1 cellular context compared by ENCODE assay signal in the genomic region with DNA sequence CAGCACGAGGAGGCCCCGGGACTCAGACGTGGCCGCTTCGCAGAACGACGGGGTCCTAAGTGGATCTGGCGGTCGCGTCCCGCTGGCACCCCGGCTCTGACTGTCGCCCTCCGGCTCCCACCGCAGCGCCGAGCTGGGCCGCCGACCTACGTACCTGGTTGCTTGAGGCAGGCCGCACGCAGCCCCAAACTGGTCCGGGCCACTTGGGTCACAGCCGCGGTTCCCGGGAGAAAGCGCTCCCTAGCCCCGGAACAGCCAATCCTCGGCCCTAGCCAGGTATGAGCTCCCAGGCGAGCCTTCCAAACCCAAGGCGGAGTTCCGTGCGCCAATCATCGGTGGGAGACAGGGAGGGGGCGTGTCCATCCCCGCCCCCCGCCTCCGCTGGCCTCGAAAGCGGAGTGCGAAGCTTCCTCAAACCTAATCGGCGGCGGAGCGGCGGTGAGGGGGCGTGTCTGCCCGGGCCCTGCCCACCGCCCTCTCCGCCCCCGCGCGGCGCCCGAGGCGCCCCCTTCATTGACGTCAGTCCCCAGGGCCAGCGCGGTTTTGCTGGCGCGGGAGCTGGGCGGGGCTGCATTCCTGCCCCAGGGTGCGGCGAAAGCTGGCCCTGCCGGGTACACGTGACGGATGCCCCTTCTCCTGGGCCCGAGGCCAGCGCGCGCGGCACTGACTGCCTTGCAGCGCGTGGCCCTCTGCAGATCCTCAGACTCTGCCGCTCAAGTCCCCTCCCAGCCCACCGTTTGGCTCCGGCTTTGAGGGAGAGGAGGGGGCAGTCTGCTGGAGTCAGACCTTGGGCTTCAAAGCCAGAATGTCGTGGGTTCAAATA.
TF ChIP-seq lines count a peak whose summit lies in the region.

A gene with protein sequence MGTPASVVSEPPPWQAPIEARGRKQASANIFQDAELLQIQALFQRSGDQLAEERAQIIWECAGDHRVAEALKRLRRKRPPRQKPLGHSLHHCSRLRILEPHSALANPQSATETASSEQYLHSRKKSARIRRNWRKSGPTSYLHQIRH (minus strand): TSS at position 280 of the 823 bp plus-strand sequence. CDS start 7,336 bp downstream, outside the sequence.

TF ChIP-seq in H1, 55 proteins besides CTCF, POLR2A, EP300 and RAD21 (continues in another document):
- TF ChIP-seq CREB1 (IDR thresholded peaks at IDR 0.05) (peak; percentile 95), KDM4A (IDR thresholded peaks at IDR 0.05; ENCODE audit: low read depth, low read length, severe bottlenecking) (peak; percentile 92), JUND (IDR thresholded peaks at IDR 0.05; ENCODE audit: low read length) (no peak), CHD2 (IDR thresholded peaks at IDR 0.05; ENCODE audit: low read length) (no peak), CBX5 (IDR thresholded peaks at IDR 0.05; ENCODE audit: low read depth, low read length) (no peak), SAP30 (IDR thresholded peaks at IDR 0.05; ENCODE audit: insufficient read depth, insufficient replicate concordance, low read length) (no peak), CBX8 (IDR thresholded peaks at IDR 0.05; ENCODE audit: borderline replicate concordance, low read depth, low read length) (no peak), JUN (IDR thresholded peaks at IDR 0.05; ENCODE audit: low read depth, low read length) (no peak), SP2 (IDR thresholded peaks at IDR 0.05; ENCODE audit: low read length) (no peak), RFX5 (IDR thresholded peaks at IDR 0.05; ENCODE audit: borderline replicate concordance, low read depth, low read length) (no peak), SIN3A (conservative IDR thresholded peaks at IDR 0.05 in 1 of 2, IDR thresholded peaks at IDR 0.05 in 1 of 2; ENCODE audit: low read depth in 1 of 2, low read length in 2 of 2) (peak in 1 of 2 experiments; percentile 52; a peak in 1 of 4 replicates), FOSL1 (IDR thresholded peaks at IDR 0.05; ENCODE audit: insufficient read depth, low read depth, low read length) (no peak), GABPA (IDR thresholded peaks at IDR 0.05; ENCODE audit: borderline replicate concordance, insufficient read depth, low read length) (0 out of 2 replicates have a peak, but pooled peaks have one; percentile 21), CEBPB (IDR thresholded peaks at IDR 0.05; ENCODE audit: low read depth, low read length) (no peak), BCL11A (IDR thresholded peaks at IDR 0.05; ENCODE audit: low read depth in 2 of 2, low read length in 2 of 2) (no peak), POU5F1 (IDR thresholded peaks at IDR 0.05; ENCODE audit: low read depth, low read length) (no peak), GTF2F1 (IDR thresholded peaks at IDR 0.05; ENCODE audit: borderline replicate concordance, low read depth, low read length) (peak; percentile 69; the same call in 1 of the 2 replicates), TAF1 (IDR thresholded peaks at IDR 0.05; ENCODE audit: low read depth, low read length) (peak; percentile 85), MAFK (IDR thresholded peaks at IDR 0.05; ENCODE audit: low read depth, low read length) (no peak), PHF8 (conservative IDR thresholded peaks at IDR 0.05; ENCODE audit: low read depth, low read length) (peak; percentile 69), CTBP2 (IDR thresholded peaks at IDR 0.05; ENCODE audit: borderline replicate concordance, insufficient read depth, insufficient read length, low read length) (no peak), EZH2 (IDR thresholded peaks at IDR 0.05; ENCODE audit: low read depth, low read length, severe bottlenecking) (no peak), NRF1 (IDR thresholded peaks at IDR 0.05; ENCODE audit: low read depth, low read length) (0 out of 2 replicates have a peak, but pooled peaks have one; percentile 9), ZNF274 (IDR thresholded peaks at IDR 0.05; ENCODE audit: borderline replicate concordance, extremely low read depth, low read length) (no peak), ASH2L (IDR thresholded peaks at IDR 0.05; ENCODE audit: low read length) (peak; percentile 64), BRCA1 (IDR thresholded peaks at IDR 0.05; ENCODE audit: low read depth, low read length) (no peak), CHD1 (IDR thresholded peaks at IDR 0.05; ENCODE audit: low read depth, low read length) (no peak), SP1 (IDR thresholded peaks at IDR 0.05; ENCODE audit: low read depth, low read length) (peak; percentile 87; the same call in 1 of the 2 replicates), BACH1 (IDR thresholded peaks at IDR 0.05; ENCODE audit: low read length) (no peak), SIX5 (IDR thresholded peaks at IDR 0.05; ENCODE audit: low read depth, low read length) (no peak), TAF7 (optimal IDR thresholded peaks at IDR 0.05; ENCODE audit: borderline replicate concordance, low read depth, low read length) (peak; percentile 82), TBP (IDR thresholded peaks at IDR 0.05; ENCODE audit: low read depth, low read length) (peak; percentile 51), SP4 (IDR thresholded peaks at IDR 0.05; ENCODE audit: low read length) (peak; percentile 84; the same call in 1 of the 2 replicates), RXRA (IDR thresholded peaks at IDR 0.05; ENCODE audit: insufficient read depth, low read depth, low read length) (no peak), KDM1A (IDR thresholded peaks at IDR 0.05; ENCODE audit: borderline replicate concordance, low read length) (no peak), KDM5A (IDR thresholded peaks at IDR 0.05; ENCODE audit: low read length) (no peak), EGR1 (IDR thresholded peaks at IDR 0.05; ENCODE audit: borderline replicate concordance, low read depth, low read length) (peak; percentile 100), HDAC2 (IDR thresholded peaks at IDR 0.05; ENCODE audit: borderline replicate concordance in 1 of 2, low read depth in 2 of 2, low read length in 2 of 2) (no peak), SIRT6 (IDR thresholded peaks at IDR 0.05; ENCODE audit: low read length) (no peak), YY1 (IDR thresholded peaks at IDR 0.05; ENCODE audit: low read depth, low read length) (no peak), HDAC6 (IDR thresholded peaks at IDR 0.05; ENCODE audit: low read depth, low read length) (no peak), RNF2 (IDR thresholded peaks at IDR 0.05; ENCODE audit: borderline replicate concordance, low read depth, low read length, missing control alignments, poor library complexity, severe bottlenecking) (no peak), TCF12 (IDR thresholded peaks at IDR 0.05; ENCODE audit: low read depth, low read length) (no peak), SRF (IDR thresholded peaks at IDR 0.05; ENCODE audit: low read depth, low read length) (0 out of 2 replicates have a peak, but pooled peaks have one; percentile 30), TEAD4 (IDR thresholded peaks at IDR 0.05; ENCODE audit: low read depth, low read length) (peak; percentile 97), SUZ12 (IDR thresholded peaks at IDR 0.05; ENCODE audit: low read length) (no peak), RBBP5 (IDR thresholded peaks at IDR 0.05; ENCODE audit: borderline replicate concordance, low read depth, low read length) (no peak), POLR2AphosphoS5 (IDR thresholded peaks at IDR 0.05; ENCODE audit: low read depth, low read length) (peak; percentile 83)
- TF ChIP-seq, protein P1, sequence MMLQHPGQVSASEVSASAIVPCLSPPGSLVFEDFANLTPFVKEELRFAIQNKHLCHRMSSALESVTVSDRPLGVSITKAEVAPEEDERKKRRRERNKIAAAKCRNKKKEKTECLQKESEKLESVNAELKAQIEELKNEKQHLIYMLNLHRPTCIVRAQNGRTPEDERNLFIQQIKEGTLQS (IDR thresholded peaks at IDR 0.05; ENCODE audit: insufficient read depth, low read depth, low read length), result peak; percentile 67; the same call in 1 of the 2 replicates
- TF ChIP-seq, protein P2, sequence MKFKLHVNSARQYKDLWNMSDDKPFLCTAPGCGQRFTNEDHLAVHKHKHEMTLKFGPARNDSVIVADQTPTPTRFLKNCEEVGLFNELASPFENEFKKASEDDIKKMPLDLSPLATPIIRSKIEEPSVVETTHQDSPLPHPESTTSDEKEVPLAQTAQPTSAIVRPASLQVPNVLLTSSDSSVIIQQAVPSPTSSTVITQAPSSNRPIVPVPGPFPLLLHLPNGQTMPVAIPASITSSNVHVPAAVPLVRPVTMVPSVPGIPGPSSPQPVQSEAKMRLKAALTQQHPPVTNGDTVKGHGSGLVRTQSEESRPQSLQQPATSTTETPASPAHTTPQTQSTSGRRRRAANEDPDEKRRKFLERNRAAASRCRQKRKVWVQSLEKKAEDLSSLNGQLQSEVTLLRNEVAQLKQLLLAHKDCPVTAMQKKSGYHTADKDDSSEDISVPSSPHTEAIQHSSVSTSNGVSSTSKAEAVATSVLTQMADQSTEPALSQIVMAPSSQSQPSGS (IDR thresholded peaks at IDR 0.05; ENCODE audit: low read length), result peak; percentile 35; the same call in 1 of the 2 replicates
- TF ChIP-seq, protein P3, sequence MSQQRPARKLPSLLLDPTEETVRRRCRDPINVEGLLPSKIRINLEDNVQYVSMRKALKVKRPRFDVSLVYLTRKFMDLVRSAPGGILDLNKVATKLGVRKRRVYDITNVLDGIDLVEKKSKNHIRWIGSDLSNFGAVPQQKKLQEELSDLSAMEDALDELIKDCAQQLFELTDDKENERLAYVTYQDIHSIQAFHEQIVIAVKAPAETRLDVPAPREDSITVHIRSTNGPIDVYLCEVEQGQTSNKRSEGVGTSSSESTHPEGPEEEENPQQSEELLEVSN (IDR thresholded peaks at IDR 0.05), result peak; percentile 94
- TF ChIP-seq, protein P4, sequence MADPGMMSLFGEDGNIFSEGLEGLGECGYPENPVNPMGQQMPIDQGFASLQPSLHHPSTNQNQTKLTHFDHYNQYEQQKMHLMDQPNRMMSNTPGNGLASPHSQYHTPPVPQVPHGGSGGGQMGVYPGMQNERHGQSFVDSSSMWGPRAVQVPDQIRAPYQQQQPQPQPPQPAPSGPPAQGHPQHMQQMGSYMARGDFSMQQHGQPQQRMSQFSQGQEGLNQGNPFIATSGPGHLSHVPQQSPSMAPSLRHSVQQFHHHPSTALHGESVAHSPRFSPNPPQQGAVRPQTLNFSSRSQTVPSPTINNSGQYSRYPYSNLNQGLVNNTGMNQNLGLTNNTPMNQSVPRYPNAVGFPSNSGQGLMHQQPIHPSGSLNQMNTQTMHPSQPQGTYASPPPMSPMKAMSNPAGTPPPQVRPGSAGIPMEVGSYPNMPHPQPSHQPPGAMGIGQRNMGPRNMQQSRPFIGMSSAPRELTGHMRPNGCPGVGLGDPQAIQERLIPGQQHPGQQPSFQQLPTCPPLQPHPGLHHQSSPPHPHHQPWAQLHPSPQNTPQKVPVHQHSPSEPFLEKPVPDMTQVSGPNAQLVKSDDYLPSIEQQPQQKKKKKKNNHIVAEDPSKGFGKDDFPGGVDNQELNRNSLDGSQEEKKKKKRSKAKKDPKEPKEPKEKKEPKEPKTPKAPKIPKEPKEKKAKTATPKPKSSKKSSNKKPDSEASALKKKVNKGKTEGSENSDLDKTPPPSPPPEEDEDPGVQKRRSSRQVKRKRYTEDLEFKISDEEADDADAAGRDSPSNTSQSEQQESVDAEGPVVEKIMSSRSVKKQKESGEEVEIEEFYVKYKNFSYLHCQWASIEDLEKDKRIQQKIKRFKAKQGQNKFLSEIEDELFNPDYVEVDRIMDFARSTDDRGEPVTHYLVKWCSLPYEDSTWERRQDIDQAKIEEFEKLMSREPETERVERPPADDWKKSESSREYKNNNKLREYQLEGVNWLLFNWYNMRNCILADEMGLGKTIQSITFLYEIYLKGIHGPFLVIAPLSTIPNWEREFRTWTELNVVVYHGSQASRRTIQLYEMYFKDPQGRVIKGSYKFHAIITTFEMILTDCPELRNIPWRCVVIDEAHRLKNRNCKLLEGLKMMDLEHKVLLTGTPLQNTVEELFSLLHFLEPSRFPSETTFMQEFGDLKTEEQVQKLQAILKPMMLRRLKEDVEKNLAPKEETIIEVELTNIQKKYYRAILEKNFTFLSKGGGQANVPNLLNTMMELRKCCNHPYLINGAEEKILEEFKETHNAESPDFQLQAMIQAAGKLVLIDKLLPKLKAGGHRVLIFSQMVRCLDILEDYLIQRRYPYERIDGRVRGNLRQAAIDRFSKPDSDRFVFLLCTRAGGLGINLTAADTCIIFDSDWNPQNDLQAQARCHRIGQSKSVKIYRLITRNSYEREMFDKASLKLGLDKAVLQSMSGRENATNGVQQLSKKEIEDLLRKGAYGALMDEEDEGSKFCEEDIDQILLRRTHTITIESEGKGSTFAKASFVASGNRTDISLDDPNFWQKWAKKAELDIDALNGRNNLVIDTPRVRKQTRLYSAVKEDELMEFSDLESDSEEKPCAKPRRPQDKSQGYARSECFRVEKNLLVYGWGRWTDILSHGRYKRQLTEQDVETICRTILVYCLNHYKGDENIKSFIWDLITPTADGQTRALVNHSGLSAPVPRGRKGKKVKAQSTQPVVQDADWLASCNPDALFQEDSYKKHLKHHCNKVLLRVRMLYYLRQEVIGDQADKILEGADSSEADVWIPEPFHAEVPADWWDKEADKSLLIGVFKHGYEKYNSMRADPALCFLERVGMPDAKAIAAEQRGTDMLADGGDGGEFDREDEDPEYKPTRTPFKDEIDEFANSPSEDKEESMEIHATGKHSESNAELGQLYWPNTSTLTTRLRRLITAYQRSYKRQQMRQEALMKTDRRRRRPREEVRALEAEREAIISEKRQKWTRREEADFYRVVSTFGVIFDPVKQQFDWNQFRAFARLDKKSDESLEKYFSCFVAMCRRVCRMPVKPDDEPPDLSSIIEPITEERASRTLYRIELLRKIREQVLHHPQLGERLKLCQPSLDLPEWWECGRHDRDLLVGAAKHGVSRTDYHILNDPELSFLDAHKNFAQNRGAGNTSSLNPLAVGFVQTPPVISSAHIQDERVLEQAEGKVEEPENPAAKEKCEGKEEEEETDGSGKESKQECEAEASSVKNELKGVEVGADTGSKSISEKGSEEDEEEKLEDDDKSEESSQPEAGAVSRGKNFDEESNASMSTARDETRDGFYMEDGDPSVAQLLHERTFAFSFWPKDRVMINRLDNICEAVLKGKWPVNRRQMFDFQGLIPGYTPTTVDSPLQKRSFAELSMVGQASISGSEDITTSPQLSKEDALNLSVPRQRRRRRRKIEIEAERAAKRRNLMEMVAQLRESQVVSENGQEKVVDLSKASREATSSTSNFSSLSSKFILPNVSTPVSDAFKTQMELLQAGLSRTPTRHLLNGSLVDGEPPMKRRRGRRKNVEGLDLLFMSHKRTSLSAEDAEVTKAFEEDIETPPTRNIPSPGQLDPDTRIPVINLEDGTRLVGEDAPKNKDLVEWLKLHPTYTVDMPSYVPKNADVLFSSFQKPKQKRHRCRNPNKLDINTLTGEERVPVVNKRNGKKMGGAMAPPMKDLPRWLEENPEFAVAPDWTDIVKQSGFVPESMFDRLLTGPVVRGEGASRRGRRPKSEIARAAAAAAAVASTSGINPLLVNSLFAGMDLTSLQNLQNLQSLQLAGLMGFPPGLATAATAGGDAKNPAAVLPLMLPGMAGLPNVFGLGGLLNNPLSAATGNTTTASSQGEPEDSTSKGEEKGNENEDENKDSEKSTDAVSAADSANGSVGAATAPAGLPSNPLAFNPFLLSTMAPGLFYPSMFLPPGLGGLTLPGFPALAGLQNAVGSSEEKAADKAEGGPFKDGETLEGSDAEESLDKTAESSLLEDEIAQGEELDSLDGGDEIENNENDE (IDR thresholded peaks at IDR 0.05; ENCODE audit: insufficient replicate concordance, low read length), result no peak
- TF ChIP-seq, protein P5, sequence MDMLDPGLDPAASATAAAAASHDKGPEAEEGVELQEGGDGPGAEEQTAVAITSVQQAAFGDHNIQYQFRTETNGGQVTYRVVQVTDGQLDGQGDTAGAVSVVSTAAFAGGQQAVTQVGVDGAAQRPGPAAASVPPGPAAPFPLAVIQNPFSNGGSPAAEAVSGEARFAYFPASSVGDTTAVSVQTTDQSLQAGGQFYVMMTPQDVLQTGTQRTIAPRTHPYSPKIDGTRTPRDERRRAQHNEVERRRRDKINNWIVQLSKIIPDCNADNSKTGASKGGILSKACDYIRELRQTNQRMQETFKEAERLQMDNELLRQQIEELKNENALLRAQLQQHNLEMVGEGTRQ (IDR thresholded peaks at IDR 0.05; ENCODE audit: low read length), result peak; percentile 88
